In genomic region chr22:20956258-20957117, GRCh38 we compare ENCODE assay signal across 1 cellular context.
TF ChIP-seq lines count a peak whose summit lies in the region.

No MANE protein-coding gene starts in this region.

TF ChIP-seq in HepG2, 621 proteins besides CTCF, POLR2A, EP300 and RAD21 (continued from another document and continues in another):
- TF ChIP-seq ZNF770 (CRISPR knock-in tag; IDR thresholded peaks at IDR 0.05): peak; percentile 99
- peak; percentile 22; the same call in 1 of the 2 replicates for TF ChIP-seq ZNF670 (CRISPR knock-in tag; IDR thresholded peaks at IDR 0.05; ENCODE audit: borderline replicate concordance)
- TF ChIP-seq, protein P1, sequence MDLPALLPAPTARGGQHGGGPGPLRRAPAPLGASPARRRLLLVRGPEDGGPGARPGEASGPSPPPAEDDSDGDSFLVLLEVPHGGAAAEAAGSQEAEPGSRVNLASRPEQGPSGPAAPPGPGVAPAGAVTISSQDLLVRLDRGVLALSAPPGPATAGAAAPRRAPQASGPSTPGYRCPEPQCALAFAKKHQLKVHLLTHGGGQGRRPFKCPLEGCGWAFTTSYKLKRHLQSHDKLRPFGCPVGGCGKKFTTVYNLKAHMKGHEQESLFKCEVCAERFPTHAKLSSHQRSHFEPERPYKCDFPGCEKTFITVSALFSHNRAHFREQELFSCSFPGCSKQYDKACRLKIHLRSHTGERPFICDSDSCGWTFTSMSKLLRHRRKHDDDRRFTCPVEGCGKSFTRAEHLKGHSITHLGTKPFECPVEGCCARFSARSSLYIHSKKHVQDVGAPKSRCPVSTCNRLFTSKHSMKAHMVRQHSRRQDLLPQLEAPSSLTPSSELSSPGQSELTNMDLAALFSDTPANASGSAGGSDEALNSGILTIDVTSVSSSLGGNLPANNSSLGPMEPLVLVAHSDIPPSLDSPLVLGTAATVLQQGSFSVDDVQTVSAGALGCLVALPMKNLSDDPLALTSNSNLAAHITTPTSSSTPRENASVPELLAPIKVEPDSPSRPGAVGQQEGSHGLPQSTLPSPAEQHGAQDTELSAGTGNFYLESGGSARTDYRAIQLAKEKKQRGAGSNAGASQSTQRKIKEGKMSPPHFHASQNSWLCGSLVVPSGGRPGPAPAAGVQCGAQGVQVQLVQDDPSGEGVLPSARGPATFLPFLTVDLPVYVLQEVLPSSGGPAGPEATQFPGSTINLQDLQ (CRISPR knock-in tag; IDR thresholded peaks at IDR 0.05): 0 out of 2 replicates have a peak, but pooled peaks have one; percentile 80
- 0 out of 2 replicates have a peak, but pooled peaks have one; percentile 38 for TF ChIP-seq MED1 (CRISPR knock-in tag; IDR thresholded peaks at IDR 0.05)
- TF ChIP-seq HOXA9 (CRISPR knock-in tag; IDR thresholded peaks at IDR 0.05; ENCODE audit: borderline replicate concordance): no peak
- peak; percentile 8; the same call in 1 of the 2 replicates for TF ChIP-seq RARA (CRISPR knock-in tag; IDR thresholded peaks at IDR 0.05)
- TF ChIP-seq RBM39 (IDR thresholded peaks at IDR 0.05; ENCODE audit: low read depth, low read length, poor library complexity, severe bottlenecking): peak; percentile 33
- TF ChIP-seq ZBTB2 (CRISPR knock-in tag; IDR thresholded peaks at IDR 0.05; ENCODE audit: low read depth): no peak
- TF ChIP-seq NRL (CRISPR knock-in tag; IDR thresholded peaks at IDR 0.05; ENCODE audit: borderline replicate concordance): no peak
- TF ChIP-seq ZIK1 (CRISPR knock-in tag; IDR thresholded peaks at IDR 0.05; ENCODE audit: borderline replicate concordance, low read depth): 0 out of 2 replicates have a peak, but pooled peaks have one; percentile 46
- TF ChIP-seq ZBTB38 (CRISPR knock-in tag; IDR thresholded peaks at IDR 0.05): 0 out of 2 replicates have a peak, but pooled peaks have one; percentile 26
- TF ChIP-seq MXD4 (CRISPR knock-in tag; IDR thresholded peaks at IDR 0.05): no peak
- peak; percentile 23 for TF ChIP-seq TAF1 (CRISPR knock-in tag; IDR thresholded peaks at IDR 0.05)
- no peak for TF ChIP-seq PRPF4 (IDR thresholded peaks at IDR 0.05; ENCODE audit: low read depth, low read length, poor library complexity, severe bottlenecking)
- TF ChIP-seq SRSF1 (optimal IDR thresholded peaks at IDR 0.05; ENCODE audit: low read depth, low read length): no peak
- TF ChIP-seq ZSCAN31 (CRISPR knock-in tag; IDR thresholded peaks at IDR 0.05; ENCODE audit: low read depth): no peak; the same call in 1 of the 2 replicates
- 0 out of 2 replicates have a peak, but pooled peaks have one; percentile 15 for TF ChIP-seq ZNF788 (CRISPR knock-in tag; IDR thresholded peaks at IDR 0.05; ENCODE audit: borderline replicate concordance)
- 0 out of 2 replicates have a peak, but pooled peaks have one; percentile 58 for TF ChIP-seq ZNF616 (CRISPR knock-in tag; IDR thresholded peaks at IDR 0.05; ENCODE audit: low read depth)
- TF ChIP-seq RBM22 (optimal IDR thresholded peaks at IDR 0.05; ENCODE audit: low read length): peak; percentile 71
- TF ChIP-seq NCOA1 (CRISPR knock-in tag; IDR thresholded peaks at IDR 0.05): no peak
- 0 out of 2 replicates have a peak, but pooled peaks have one; percentile 3 for TF ChIP-seq ARID5B (CRISPR knock-in tag; IDR thresholded peaks at IDR 0.05)
- TF ChIP-seq, protein P2, sequence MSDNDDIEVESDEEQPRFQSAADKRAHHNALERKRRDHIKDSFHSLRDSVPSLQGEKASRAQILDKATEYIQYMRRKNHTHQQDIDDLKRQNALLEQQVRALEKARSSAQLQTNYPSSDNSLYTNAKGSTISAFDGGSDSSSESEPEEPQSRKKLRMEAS (IDR thresholded peaks at IDR 0.05): peak; percentile 27; the same call in 1 of the 2 replicates
- TF ChIP-seq TEAD3 (CRISPR knock-in tag; optimal IDR thresholded peaks at IDR 0.05; ENCODE audit: borderline replicate concordance): peak; percentile 37
- TF ChIP-seq, protein P3, sequence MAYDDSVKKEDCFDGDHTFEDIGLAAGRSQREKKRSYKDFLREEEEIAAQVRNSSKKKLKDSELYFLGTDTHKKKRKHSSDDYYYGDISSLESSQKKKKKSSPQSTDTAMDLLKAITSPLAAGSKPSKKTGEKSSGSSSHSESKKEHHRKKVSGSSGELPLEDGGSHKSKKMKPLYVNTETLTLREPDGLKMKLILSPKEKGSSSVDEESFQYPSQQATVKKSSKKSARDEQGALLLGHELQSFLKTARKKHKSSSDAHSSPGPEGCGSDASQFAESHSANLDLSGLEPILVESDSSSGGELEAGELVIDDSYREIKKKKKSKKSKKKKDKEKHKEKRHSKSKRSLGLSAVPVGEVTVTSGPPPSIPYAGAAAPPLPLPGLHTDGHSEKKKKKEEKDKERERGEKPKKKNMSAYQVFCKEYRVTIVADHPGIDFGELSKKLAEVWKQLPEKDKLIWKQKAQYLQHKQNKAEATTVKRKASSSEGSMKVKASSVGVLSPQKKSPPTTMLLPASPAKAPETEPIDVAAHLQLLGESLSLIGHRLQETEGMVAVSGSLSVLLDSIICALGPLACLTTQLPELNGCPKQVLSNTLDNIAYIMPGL (CRISPR knock-in tag; IDR thresholded peaks at IDR 0.05; ENCODE audit: borderline replicate concordance in 1 of 2, low read depth in 1 of 2): peak; percentile 25 to 76; a peak in 3 of 4 replicates
- TF ChIP-seq SP5 (CRISPR knock-in tag; IDR thresholded peaks at IDR 0.05; ENCODE audit: borderline replicate concordance, low read depth): 0 out of 2 replicates have a peak, but pooled peaks have one; percentile 8
- peak; percentile 26; the same call in 1 of the 2 replicates for TF ChIP-seq ZNF589 (CRISPR knock-in tag; conservative IDR thresholded peaks at IDR 0.05)
- TF ChIP-seq, protein P4, sequence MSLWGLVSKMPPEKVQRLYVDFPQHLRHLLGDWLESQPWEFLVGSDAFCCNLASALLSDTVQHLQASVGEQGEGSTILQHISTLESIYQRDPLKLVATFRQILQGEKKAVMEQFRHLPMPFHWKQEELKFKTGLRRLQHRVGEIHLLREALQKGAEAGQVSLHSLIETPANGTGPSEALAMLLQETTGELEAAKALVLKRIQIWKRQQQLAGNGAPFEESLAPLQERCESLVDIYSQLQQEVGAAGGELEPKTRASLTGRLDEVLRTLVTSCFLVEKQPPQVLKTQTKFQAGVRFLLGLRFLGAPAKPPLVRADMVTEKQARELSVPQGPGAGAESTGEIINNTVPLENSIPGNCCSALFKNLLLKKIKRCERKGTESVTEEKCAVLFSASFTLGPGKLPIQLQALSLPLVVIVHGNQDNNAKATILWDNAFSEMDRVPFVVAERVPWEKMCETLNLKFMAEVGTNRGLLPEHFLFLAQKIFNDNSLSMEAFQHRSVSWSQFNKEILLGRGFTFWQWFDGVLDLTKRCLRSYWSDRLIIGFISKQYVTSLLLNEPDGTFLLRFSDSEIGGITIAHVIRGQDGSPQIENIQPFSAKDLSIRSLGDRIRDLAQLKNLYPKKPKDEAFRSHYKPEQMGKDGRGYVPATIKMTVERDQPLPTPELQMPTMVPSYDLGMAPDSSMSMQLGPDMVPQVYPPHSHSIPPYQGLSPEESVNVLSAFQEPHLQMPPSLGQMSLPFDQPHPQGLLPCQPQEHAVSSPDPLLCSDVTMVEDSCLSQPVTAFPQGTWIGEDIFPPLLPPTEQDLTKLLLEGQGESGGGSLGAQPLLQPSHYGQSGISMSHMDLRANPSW (CRISPR knock-in tag; IDR thresholded peaks at IDR 0.05; ENCODE audit: borderline replicate concordance): no peak
- TF ChIP-seq FOXP4 (CRISPR knock-in tag; IDR thresholded peaks at IDR 0.05): 0 out of 2 replicates have a peak, but pooled peaks have one; percentile 21
- 0 out of 2 replicates have a peak, but pooled peaks have one; percentile 34 for TF ChIP-seq TP53 (CRISPR knock-in tag; conservative IDR thresholded peaks at IDR 0.05)
- TF ChIP-seq MBD4 (IDR thresholded peaks at IDR 0.05; ENCODE audit: borderline replicate concordance, low read length): no peak
- TF ChIP-seq ZNF124 (CRISPR knock-in tag; IDR thresholded peaks at IDR 0.05): 0 out of 2 replicates have a peak, but pooled peaks have one; percentile 20
- TF ChIP-seq ATAD3A (CRISPR knock-in tag; IDR thresholded peaks at IDR 0.05): no peak
- no peak; the same call in 1 of the 2 replicates for TF ChIP-seq ZNF776 (CRISPR knock-in tag; IDR thresholded peaks at IDR 0.05)
- no peak for TF ChIP-seq ZNF225 (CRISPR knock-in tag; IDR thresholded peaks at IDR 0.05)
- TF ChIP-seq, protein P5, sequence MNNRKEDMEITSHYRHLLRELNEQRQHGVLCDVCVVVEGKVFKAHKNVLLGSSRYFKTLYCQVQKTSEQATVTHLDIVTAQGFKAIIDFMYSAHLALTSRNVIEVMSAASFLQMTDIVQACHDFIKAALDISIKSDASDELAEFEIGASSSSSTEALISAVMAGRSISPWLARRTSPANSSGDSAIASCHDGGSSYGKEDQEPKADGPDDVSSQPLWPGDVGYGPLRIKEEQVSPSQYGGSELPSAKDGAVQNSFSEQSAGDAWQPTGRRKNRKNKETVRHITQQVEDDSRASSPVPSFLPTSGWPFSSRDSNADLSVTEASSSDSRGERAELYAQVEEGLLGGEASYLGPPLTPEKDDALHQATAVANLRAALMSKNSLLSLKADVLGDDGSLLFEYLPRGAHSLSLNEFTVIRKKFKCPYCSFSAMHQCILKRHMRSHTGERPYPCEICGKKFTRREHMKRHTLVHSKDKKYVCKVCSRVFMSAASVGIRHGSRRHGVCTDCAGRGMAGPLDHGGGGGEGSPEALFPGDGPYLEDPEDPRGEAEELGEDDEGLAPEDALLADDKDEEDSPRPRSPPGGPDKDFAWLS (CRISPR knock-in tag; IDR thresholded peaks at IDR 0.05; ENCODE audit: borderline replicate concordance): no peak
- peak; percentile 52; the same call in 1 of the 2 replicates for TF ChIP-seq SPEN (CRISPR knock-in tag; IDR thresholded peaks at IDR 0.05; ENCODE audit: low read depth)
- no peak for TF ChIP-seq THYN1 (CRISPR knock-in tag; IDR thresholded peaks at IDR 0.05; ENCODE audit: borderline replicate concordance, low read depth)
- TF ChIP-seq ASH2L (IDR thresholded peaks at IDR 0.05; ENCODE audit: insufficient read length, low read depth, low read length): peak; percentile 12
- 0 out of 2 replicates have a peak, but pooled peaks have one; percentile 0 for TF ChIP-seq ZNF619 (CRISPR knock-in tag; IDR thresholded peaks at IDR 0.05)
- 0 out of 2 replicates have a peak, but pooled peaks have one; percentile 47 for TF ChIP-seq ELF4 (CRISPR knock-in tag; IDR thresholded peaks at IDR 0.05; ENCODE audit: borderline replicate concordance)
- TF ChIP-seq GTF3A (CRISPR knock-in tag; conservative IDR thresholded peaks at IDR 0.05): no peak
